In genomic region chr5:142839711-142840441, GRCh38 we compare ENCODE assay signal across 14 cellular contexts.
DNase-seq lines count a peak whose midpoint lies in the region; ATAC-seq, FAIRE-seq and TF ChIP-seq lines count a peak whose summit lies in the region.
"Had no signal": no experiment of that assay in that cellular context is flagged by ENCODE, and none has a peak within 500 bp of the region (broad histone marks: within the 10 kb centered on the region; RNA-seq: fewer than 3 reads in every experiment).

No MANE protein-coding gene starts in this region.

- no peak for TF ChIP-seq RAD21 in A549 (conservative IDR thresholded peaks at IDR 0.05 in 1 of 2, IDR thresholded peaks at IDR 0.05 in 1 of 2)

- H3K27me3 ChIP-seq in pancreas, result no peaks in the 10 kb centered on the region

- TF ChIP-seq CTCF in A549 (IDR thresholded peaks at IDR 0.05) (no peak), pancreas (IDR thresholded peaks at IDR 0.05) (no peak)

- intact Hi-C loops in pancreas (cut with DNase I), result no loop called here

- no peak for TF ChIP-seq EP300 in A549 (IDR thresholded peaks at IDR 0.05)

- CTCF ChIA-PET in A549 (lab: Yijun Ruan, JAX), result interaction anchor here (0.9 to 1.7 kb wide), 7 partner anchors 10 to 141 kb away, joined by 3 to 5 read pairs (median 3); partner anchors contain the start of gene ARHGAP26

- WGBS in A549 (ENCODE audit: missing lambda C conversion rate), result 10% methylated on average over 6 of the region's 6 CpGs
- WGBS in pancreas, 2 donors, result 45 to 56% methylated on average over 6 of the region's 6 CpGs

- TF ChIP-seq POLR2A in A549 (IDR thresholded peaks at IDR 0.05; ENCODE audit: low read length), result no peak

- 0 out of 3 replicates have a peak overlapping the region, but pooled peaks have one; percentile 2 for H3K4me3 ChIP-seq in A549
- no peak overlapping the region for H3K4me3 ChIP-seq in pancreas

- ATAC-seq in A549, result peak; percentile 58 to 80
- peak; percentile 72 to 80 (median 78) for ATAC-seq in pancreas
- ATAC-seq in GM19324 (IDR thresholded peaks at IDR 0.05; ENCODE audit: low FRiP score, unreplicated experiment), result no peak
- ATAC-seq: activated T-cell treated with anti-CD3 and anti-CD28 coated beads, Interleukin-2, amount 50 U/mL, for 72 hours had no signal

- POLR2A ChIA-PET in A549 (lab: Yijun Ruan, JAX), result interaction anchor here (0.9 to 1.1 kb wide), 2 partner anchors 9 to 14 kb away, joined by 3 to 5 read pairs; no protein-coding TSS in a partner anchor

- H3K4me1 Mint-ChIP-seq in immature natural killer cell, result peaks cover 77 to 94% of the 10 kb centered on the region in 2 donors

- peaks cover 47% of the 10 kb centered on the region for H3K4me1 ChIP-seq in A549
- peaks cover 3 to 20% (median 5%) of the 10 kb centered on the region in 3 donors for H3K4me1 ChIP-seq in pancreas

- no peaks in the 10 kb centered on the region for H3K9me3 ChIP-seq in A549
- H3K9me3 ChIP-seq in pancreas, result no peaks in the 10 kb centered on the region

- H3K36me3 ChIP-seq in pancreas, result no peaks in the 10 kb centered on the region

- no peak overlapping the region for H3K4me3 Mint-ChIP-seq in immature natural killer cell
- H3K4me3 Mint-ChIP-seq: activated T-cell treated with anti-CD3 and anti-CD28 coated beads, Interleukin-2, amount 50 U/mL, for 72 hours; B cell; HFFc6 had no signal

- no peaks in the 10 kb centered on the region for H3K9me3 Mint-ChIP-seq in immature natural killer cell
- H3K9me3 Mint-ChIP-seq: activated T-cell treated with anti-CD3 and anti-CD28 coated beads, Interleukin-2, amount 50 U/mL, for 72 hours; HFFc6 had no signal

- peak in 1 of 2 experiments; percentile 65 for DNase-seq in A549 (ENCODE audit: low read depth in 1 of 2, low spot score in 1 of 2)
- peak; percentile 39 for DNase-seq in NOMO-1 treated with DMSO at 0.1 percent for 48 hours (lab: John Stamatoyannopoulos, UW; ENCODE audit: unreplicated experiment)
- DNase-seq in fibroblast of the conjunctiva (ENCODE audit: low read depth), result peak; percentile 85
- DNase-seq in pancreas, result peak in 3 of 6 donors; percentile 45 to 51 (median 46)
- DNase-seq in activated naive CD4-positive, alpha-beta T cell (lab: John Stamatoyannopoulos, UW), result no peak
- DNase-seq in EL, result no peak
- no peak for DNase-seq in immature natural killer cell
- DNase-seq: activated T-cell treated with anti-CD3 and anti-CD28 coated beads, Interleukin-2, amount 50 U/mL, for 72 hours; dermis blood vessel endothelial cell; HFFc6; NCI-H146 had no signal

- peaks cover 0 to 3% (median 0%) of the 10 kb centered on the region in 3 donors for H3K27me3 Mint-ChIP-seq in immature natural killer cell (ENCODE audit: low read depth in 3 of 3)

- FAIRE-seq in A549 (lab: Jason Lieb, UNC) (no peak), pancreas (lab: Jason Lieb, UNC) (peak; percentile 26)

- peaks cover 0 to 4% (median 3%) of the 10 kb centered on the region in 3 donors for H3K36me3 Mint-ChIP-seq in immature natural killer cell

- peak overlapping the region; percentile 53 to 72 for H3K27ac ChIP-seq in A549
- no peak overlapping the region for H3K27ac ChIP-seq in pancreas
- H3K27ac ChIP-seq: VCaP had no signal

- H3K4me2 ChIP-seq in A549, result peak overlapping the region; percentile 75

- no peak overlapping the region for H3K27ac Mint-ChIP-seq in immature natural killer cell
- H3K27ac Mint-ChIP-seq: activated T-cell treated with anti-CD3 and anti-CD28 coated beads, Interleukin-2, amount 50 U/mL, for 72 hours; B cell; HFFc6 had no signal

TF ChIP-seq in A549, 52 proteins besides CTCF, POLR2A, EP300 and RAD21:
- TF ChIP-seq CEBPB (IDR thresholded peaks at IDR 0.05) (peak; percentile 38 to 70; a peak in 3 of 4 replicates), GATA3 (IDR thresholded peaks at IDR 0.05; ENCODE audit: borderline replicate concordance) (0 out of 2 replicates have a peak, but pooled peaks have one; percentile 16)
- TF ChIP-seq, protein P1, sequence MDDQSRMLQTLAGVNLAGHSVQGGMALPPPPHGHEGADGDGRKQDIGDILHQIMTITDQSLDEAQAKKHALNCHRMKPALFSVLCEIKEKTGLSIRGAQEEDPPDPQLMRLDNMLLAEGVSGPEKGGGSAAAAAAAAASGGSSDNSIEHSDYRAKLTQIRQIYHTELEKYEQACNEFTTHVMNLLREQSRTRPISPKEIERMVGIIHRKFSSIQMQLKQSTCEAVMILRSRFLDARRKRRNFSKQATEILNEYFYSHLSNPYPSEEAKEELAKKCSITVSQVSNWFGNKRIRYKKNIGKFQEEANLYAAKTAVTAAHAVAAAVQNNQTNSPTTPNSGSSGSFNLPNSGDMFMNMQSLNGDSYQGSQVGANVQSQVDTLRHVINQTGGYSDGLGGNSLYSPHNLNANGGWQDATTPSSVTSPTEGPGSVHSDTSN (IDR thresholded peaks at IDR 0.05), result no peak

Comparison
In these comparisons a context has a peak if more than half of its experiments do, and no peak if none do; other contexts are left out.
1. DNase-seq: peak in NOMO-1 treated with DMSO at 0.1 percent for 48 hours (single experiment) and fibroblast of the conjunctiva (single experiment); none in activated naive CD4-positive, alpha-beta T cell (0 of 4), EL (single experiment) and immature natural killer cell (0 of 3).
2. H3K27ac ChIP-seq: peak in A549 (2 of 2); none in pancreas (0 of 4).